20 cellular contexts compared by ENCODE assay signal in genomic region chr12:1107669-1108068, GRCh38.
"Had no signal": no experiment of that assay in that cellular context is flagged by ENCODE, and none has a peak within 500 bp of the region (broad histone marks: within the 10 kb centered on the region; RNA-seq: fewer than 3 reads in every experiment).

No MANE protein-coding gene starts in this region.

- DNase-seq: activated CD4-positive, CD25-positive, alpha-beta regulatory T cell; activated CD8-positive, alpha-beta memory T cell treated with anti-CD3 and anti-CD28 coated beads, Interleukin-2, amount 50 U/mL, for 4 hours; activated CD8-positive, alpha-beta T cell treated with anti-CD3 and anti-CD28 coated beads for 36 hours; activated naive CD4-positive, alpha-beta T cell treated with anti-CD3 and anti-CD28 coated beads, Interleukin-2, amount 50 U/mL, for 16 hours; amniotic stem cell; body of pancreas; NCI-H1105 treated with DMSO at 0.1 percent for 48 hours; NCI-H1436 treated with DMSO at 0.1 percent for 48 hours; NCI-H187; NCI-H2081; NCI-H446; NCI-H524; Right ventricle myocardium superior; SJCRH30; SK-N-SH; T-helper 1 cell had no signal

- H3K4me3 Mint-ChIP-seq: activated CD8-positive, alpha-beta T cell treated with anti-CD3 and anti-CD28 coated beads for 36 hours; central memory CD8-positive, alpha-beta T cell had no signal

- H3K4me3 ChIP-seq: ascending aorta, body of pancreas, SJCRH30 had no signal

- H3K27ac Mint-ChIP-seq: activated CD8-positive, alpha-beta T cell treated with anti-CD3 and anti-CD28 coated beads for 36 hours had no signal

- H3K9me3 Mint-ChIP-seq: activated CD8-positive, alpha-beta T cell treated with anti-CD3 and anti-CD28 coated beads for 36 hours; central memory CD8-positive, alpha-beta T cell had no signal

- H3K9ac ChIP-seq: SK-N-SH had no signal

- H3K27ac ChIP-seq: ascending aorta, body of pancreas, SJCRH30, VCaP had no signal

- H3K4me2 ChIP-seq: SK-N-SH had no signal

- H3K27me3 ChIP-seq: ascending aorta, body of pancreas, SJCRH30 had no signal

- H3K9me3 ChIP-seq: ascending aorta, body of pancreas, SJCRH30, SK-N-SH had no signal

- ATAC-seq: body of pancreas, Panc1 had no signal

- H3K27me3 Mint-ChIP-seq: activated CD8-positive, alpha-beta T cell treated with anti-CD3 and anti-CD28 coated beads for 36 hours; central memory CD8-positive, alpha-beta T cell had no signal

- H3K4me1 ChIP-seq: ascending aorta, body of pancreas had no signal
